Comparison of ENCODE assay signal across 22 cellular contexts in the genomic region with DNA sequence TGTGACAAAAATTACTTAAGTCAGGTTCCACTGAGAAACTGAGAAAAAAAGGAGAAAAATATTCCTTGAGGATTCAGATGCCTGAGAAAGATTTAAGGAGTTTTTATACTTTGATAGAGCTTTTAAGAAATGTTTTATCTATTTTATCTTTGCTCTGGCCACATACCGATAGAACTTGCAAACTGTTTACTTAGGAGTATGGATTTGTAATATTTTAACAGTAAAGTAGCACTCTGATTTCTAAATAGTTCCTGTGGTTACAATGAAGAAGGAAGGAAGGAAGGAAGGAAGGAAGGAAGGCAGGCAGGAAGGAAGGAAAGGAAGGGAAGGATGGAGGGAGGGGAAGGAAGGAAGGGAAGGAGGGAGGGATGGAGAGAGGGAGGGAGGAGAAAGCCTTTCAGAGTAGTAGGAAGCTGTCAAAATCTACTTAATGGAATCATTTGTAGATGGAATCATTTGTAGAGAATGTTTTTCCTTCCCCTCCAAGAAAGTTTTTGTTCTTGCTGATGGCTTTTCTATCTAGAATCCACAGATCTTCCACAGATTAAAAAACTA.
DNase-seq lines count a peak whose midpoint lies in the region; ATAC-seq, FAIRE-seq and TF ChIP-seq lines count a peak whose summit lies in the region.
"Had no signal": no experiment of that assay in that cellular context is flagged by ENCODE, and none has a peak within 500 bp of the region (broad histone marks: within the 10 kb centered on the region; RNA-seq: fewer than 3 reads in every experiment).

No MANE protein-coding gene starts in this region.

- no peaks in the 10 kb centered on the region for H3K9me1 ChIP-seq in endothelial cell of umbilical vein (replicated peaks; ENCODE audit: control insufficient read depth, extremely low read depth, insufficient read depth, low read length)

- no peak for TF ChIP-seq RAD21 in SK-N-SH (IDR thresholded peaks at IDR 0.05; ENCODE audit: low read length)

- no peaks in the 10 kb centered on the region for H3K9me2 ChIP-seq in SK-N-SH

- H3F3A ChIP-seq in SK-N-SH (replicated peaks; ENCODE audit: insufficient read depth): peaks cover 21% of the 10 kb centered on the region

- no peaks in the 10 kb centered on the region for H3K79me2 ChIP-seq in SK-N-SH (ENCODE audit: insufficient read depth)
- H3K79me2 ChIP-seq in endothelial cell of umbilical vein (ENCODE audit: control insufficient read depth, insufficient read depth, low read length): no peaks in the 10 kb centered on the region

- H3K4me2 ChIP-seq in SK-N-SH (0 out of 2 replicates have a peak overlapping the region, but pooled peaks have one; percentile 11), endothelial cell of umbilical vein (ENCODE audit: insufficient read depth, low read length) (no peak overlapping the region)

- no peak for DNase-seq in SK-N-SH
- peak; percentile 75 for DNase-seq in SK-N-MC (ENCODE audit: low read depth, low spot score)
- DNase-seq in endothelial cell of umbilical vein (ENCODE audit: low read depth, low spot score): no peak
- no peak for DNase-seq in activated gamma-delta T cell (lab: John Stamatoyannopoulos, UW)
- no peak for DNase-seq in left cardiac atrium
- DNase-seq in retina: no peak
- DNase-seq: C1 segment of cervical spinal cord; Calu3; CD4-positive, alpha-beta memory T cell; COR-L47; DMS53; DMS79 treated with DMSO at 0.1 percent for 48 hours; GF-D8; GOT3 had no signal

- dilution Hi-C loops in endothelial cell of umbilical vein (cut with MboI; ENCODE audit: extremely low pct_ligation_motif_present, low sequenced_read_pairs): no loop called here

- no peak overlapping the region for H3K4me3 ChIP-seq in SK-N-SH (ENCODE audit: low read depth in 2 of 2, low read length in 1 of 2)
- no peak overlapping the region for H3K4me3 ChIP-seq in HEK293 (ENCODE audit: low read depth, low read length)
- peak overlapping the region; percentile 39 for H3K4me3 ChIP-seq in SK-N-MC
- no peak overlapping the region for H3K4me3 ChIP-seq in endothelial cell of umbilical vein (replicated peaks in 1 of 3; ENCODE audit: insufficient read depth in 1 of 3, low read depth in 1 of 3, low read length in 3 of 3)
- H3K4me3 ChIP-seq: HAP-1 had no signal

- H3K9me3 ChIP-seq in SK-N-SH (no peaks in the 10 kb centered on the region; the same call in 1 of the 2 replicates), HEK293 (ENCODE audit: control insufficient read depth, insufficient read depth, low read depth, low read length) (no peaks in the 10 kb centered on the region), SK-N-MC (ENCODE audit: low read depth, low read length) (no peaks in the 10 kb centered on the region), endothelial cell of umbilical vein (replicated peaks; ENCODE audit: control insufficient read depth, insufficient read depth, low read length) (no peaks in the 10 kb centered on the region)
- H3K9me3 ChIP-seq: HAP-1 had no signal

- TF ChIP-seq CTCF in SK-N-SH (IDR thresholded peaks at IDR 0.05) (no peak), HEK293 (tag by site-specific recombination; IDR thresholded peaks at IDR 0.05) (no peak), endothelial cell of umbilical vein (IDR thresholded peaks at IDR 0.05; ENCODE audit: extremely low read depth in 1 of 2, insufficient read depth in 1 of 2, low read depth in 1 of 2, low read length in 2 of 2) (no peak)

- TF ChIP-seq POLR2A in endothelial cell of umbilical vein (IDR thresholded peaks at IDR 0.05; ENCODE audit: low read depth, low read length): no peak

- intact Hi-C loops in endothelial cell of umbilical vein (cut with micrococcal nuclease) (no loop called here), left cardiac atrium (cut with DNase I) (no loop called here)

- no peak overlapping the region for H3K9ac ChIP-seq in SK-N-SH
- no peak overlapping the region for H3K9ac ChIP-seq in SK-N-MC (ENCODE audit: insufficient read length)
- no peak overlapping the region for H3K9ac ChIP-seq in endothelial cell of umbilical vein (replicated peaks; ENCODE audit: extremely low read depth, insufficient read depth, low read length)

- ATAC-seq in SK-N-SH treated with all-trans-retinoic acid at 6 μM for 48 hours: no peak
- ATAC-seq in left cardiac atrium: no peak

- H3K4me1 ChIP-seq in SK-N-SH (ENCODE audit: control insufficient read depth in 1 of 2, insufficient read depth in 2 of 2, low read depth in 1 of 2, low read length in 1 of 2) (peaks cover 0 to 16% of the 10 kb centered on the region in 2 experiments; a peak in 1 of 4 replicates), HEK293 (ENCODE audit: control insufficient read depth, insufficient read depth, low read length) (no peaks in the 10 kb centered on the region), endothelial cell of umbilical vein (ENCODE audit: control insufficient read depth, extremely low read depth, insufficient read depth, low read length) (peaks cover 11% of the 10 kb centered on the region)
- H3K4me1 ChIP-seq: HAP-1 had no signal

- H3K36me3 ChIP-seq in SK-N-SH (replicated peaks in 1 of 2; ENCODE audit: control insufficient read depth in 1 of 2, insufficient read depth in 2 of 2, low read length in 1 of 2) (no peaks in the 10 kb centered on the region), HEK293 (ENCODE audit: control insufficient read depth in 2 of 2, insufficient read depth in 1 of 2, low read length in 2 of 2) (no peaks in the 10 kb centered on the region), SK-N-MC (ENCODE audit: insufficient read depth, low read length) (no peaks in the 10 kb centered on the region), endothelial cell of umbilical vein (ENCODE audit: control insufficient read depth in 2 of 2, extremely low read depth in 1 of 2, insufficient read depth in 2 of 2, low read length in 2 of 2) (no peaks in the 10 kb centered on the region)
- H3K36me3 ChIP-seq: HAP-1 had no signal

- H4K20me1 ChIP-seq in SK-N-SH (ENCODE audit: insufficient read depth) (no peaks in the 10 kb centered on the region), endothelial cell of umbilical vein (replicated peaks; ENCODE audit: control insufficient read depth, extremely low read depth, insufficient read depth, low read length) (no peaks in the 10 kb centered on the region)

- POLR2A ChIA-PET in SK-N-SH (lab: Yijun Ruan, JAX) (no interaction called here), HEK293 (lab: Yijun Ruan, JAX) (no interaction called here), endothelial cell of umbilical vein (lab: Charles Lee) (no interaction called here)

- CTCF ChIA-PET in SK-N-SH (lab: Yijun Ruan, JAX) (no interaction called here), HEK293 (lab: Yijun Ruan, JAX) (no interaction called here), endothelial cell of umbilical vein (lab: Charles Lee) (no interaction called here)

- H3K27me3 ChIP-seq in SK-N-SH (ENCODE audit: insufficient read depth) (no peaks in the 10 kb centered on the region), endothelial cell of umbilical vein (ENCODE audit: control insufficient read depth in 2 of 2, insufficient read depth in 2 of 2, low read length in 2 of 2) (peaks cover 0 to 3% of the 10 kb centered on the region in 2 experiments)

- peak overlapping the region in 1 of 2 experiments; percentile 30; a peak in 1 of 4 replicates for H3K27ac ChIP-seq in SK-N-SH (ENCODE audit: low read depth in 2 of 2, low read length in 1 of 2)
- H3K27ac ChIP-seq in HEK293 (ENCODE audit: extremely low read depth, low read depth, low read length): no peak overlapping the region
- H3K27ac ChIP-seq in SK-N-MC: peak overlapping the region; percentile 98
- no peak overlapping the region for H3K27ac ChIP-seq in endothelial cell of umbilical vein (ENCODE audit: insufficient read depth, low read depth, low read length)
- H3K27ac ChIP-seq: 22Rv1 had no signal

- peak; percentile 49 for FAIRE-seq in endothelial cell of umbilical vein (lab: Jason Lieb, UNC)
- FAIRE-seq: A204.1, GM12891, GM18507, H54 had no signal

- BruUV-seq in endothelial cell of umbilical vein (replicated peaks; lab: Mats Ljungman, UMichigan): no TSS peak

- no peak overlapping the region for H2AFZ ChIP-seq in SK-N-SH (ENCODE audit: low read depth)
- H2AFZ ChIP-seq in endothelial cell of umbilical vein (ENCODE audit: low read depth, low read length): no peak overlapping the region

- WGBS in SK-N-SH (ENCODE audit: low lambda C conversion rate): 51% methylated on average over 1 of the region's 1 CpG

- no peak for TF ChIP-seq EP300 in SK-N-SH (IDR thresholded peaks at IDR 0.05; ENCODE audit: borderline replicate concordance in 1 of 2, low read depth in 1 of 2, low read length in 1 of 2)

TF ChIP-seq in SK-N-SH, 30 proteins besides CTCF, POLR2A, EP300 and RAD21 (continues in another document):
- TF ChIP-seq, protein P1, sequence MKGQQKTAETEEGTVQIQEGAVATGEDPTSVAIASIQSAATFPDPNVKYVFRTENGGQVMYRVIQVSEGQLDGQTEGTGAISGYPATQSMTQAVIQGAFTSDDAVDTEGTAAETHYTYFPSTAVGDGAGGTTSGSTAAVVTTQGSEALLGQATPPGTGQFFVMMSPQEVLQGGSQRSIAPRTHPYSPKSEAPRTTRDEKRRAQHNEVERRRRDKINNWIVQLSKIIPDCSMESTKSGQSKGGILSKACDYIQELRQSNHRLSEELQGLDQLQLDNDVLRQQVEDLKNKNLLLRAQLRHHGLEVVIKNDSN (IDR thresholded peaks at IDR 0.05; ENCODE audit: borderline replicate concordance, low read depth): no peak

TF ChIP-seq in HEK293, 187 proteins besides CTCF, POLR2A, EP300 and RAD21 (continues in another document):
- peak; percentile 56 for TF ChIP-seq ZNF366 (tag by site-specific recombination; conservative IDR thresholded peaks at IDR 0.05)

TF ChIP-seq in endothelial cell of umbilical vein, 7 proteins besides CTCF, POLR2A, EP300 and RAD21:
- TF ChIP-seq MYC (IDR thresholded peaks at IDR 0.05; ENCODE audit: low read depth, low read length): no peak
- TF ChIP-seq FOS (IDR thresholded peaks at IDR 0.05; ENCODE audit: borderline replicate concordance, insufficient read depth, low read length): no peak
- TF ChIP-seq GATA2 (IDR thresholded peaks at IDR 0.05; ENCODE audit: insufficient read depth, insufficient read length, low read depth, low read length): no peak
- TF ChIP-seq EZH2 (IDR thresholded peaks at IDR 0.05; ENCODE audit: borderline replicate concordance, low read depth, low read length, severe bottlenecking): no peak
- TF ChIP-seq, protein P2, sequence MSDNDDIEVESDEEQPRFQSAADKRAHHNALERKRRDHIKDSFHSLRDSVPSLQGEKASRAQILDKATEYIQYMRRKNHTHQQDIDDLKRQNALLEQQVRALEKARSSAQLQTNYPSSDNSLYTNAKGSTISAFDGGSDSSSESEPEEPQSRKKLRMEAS (IDR thresholded peaks at IDR 0.05; ENCODE audit: insufficient read depth, insufficient read length): no peak
- no peak for TF ChIP-seq POLR2AphosphoS5 (IDR thresholded peaks at IDR 0.05; ENCODE audit: insufficient read depth, low read depth, low read length)
- no peak for TF ChIP-seq JUN (IDR thresholded peaks at IDR 0.05; ENCODE audit: borderline replicate concordance, insufficient read depth, insufficient read length, low read depth)
TF ChIP-seq in endothelial cell of umbilical vein: peak in this region for 0.
